Comparison of ENCODE assay signal across 10 cellular contexts in the genomic region with DNA sequence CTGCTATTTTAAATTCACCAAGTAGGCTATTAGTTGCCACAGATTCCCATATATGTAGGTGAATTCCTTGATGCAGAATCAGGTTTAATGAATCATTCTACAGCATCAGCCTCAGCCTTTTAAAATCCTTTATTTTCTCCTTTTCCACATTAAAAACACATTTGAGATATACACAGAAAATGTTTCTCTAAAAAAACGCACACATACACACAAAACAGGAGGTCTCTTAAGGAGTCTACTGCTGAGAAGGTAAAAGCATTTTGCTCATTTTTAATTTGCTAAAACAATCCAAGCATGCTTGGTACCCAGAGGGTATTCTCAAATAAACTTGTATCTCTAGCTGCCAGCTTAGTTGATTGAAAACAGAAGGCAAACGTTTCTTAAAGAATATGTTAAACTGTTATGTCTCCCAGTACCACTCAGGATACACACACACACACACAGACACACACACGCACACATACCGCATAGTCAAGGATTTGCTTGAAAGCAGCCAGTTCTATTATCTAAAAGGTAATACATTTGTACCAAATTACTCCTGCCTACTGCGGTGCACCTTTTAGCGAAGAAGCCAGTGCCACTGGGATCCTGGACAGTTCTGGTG.
DNase-seq lines count a peak whose midpoint lies in the region; ATAC-seq and TF ChIP-seq lines count a peak whose summit lies in the region.
"Had no signal": no experiment of that assay in that cellular context is flagged by ENCODE, and none has a peak within 500 bp of the region (broad histone marks: within the 10 kb centered on the region; RNA-seq: fewer than 3 reads in every experiment).

No MANE protein-coding gene starts in this region.

- no peak for DNase-seq in activated naive CD4-positive, alpha-beta T cell treated with anti-CD3 and anti-CD28 coated beads, Interleukin-2, amount 10 ng/mL, durations not matched to agents 7 days and 5 days
- DNase-seq in activated naive CD4-positive, alpha-beta T cell treated with anti-CD3 and anti-CD28 coated beads, Interleukin-2, amount 50 U/mL, for 72 hours (ENCODE audit: low spot score in 2 of 2) = no peak
- DNase-seq in choroid plexus epithelial cell (ENCODE audit: low read depth) (peak; percentile 47), medulla oblongata (ENCODE audit: extremely low spot score) (peak; percentile 45), tibial artery (no peak)
- no peak for DNase-seq in stimulated activated CD4-positive, alpha-beta T cell treated with anti-CD3 and anti-CD28 coated beads, Interleukin-15, amount 100 ng/mL, for 24 hours
- DNase-seq: NCI-H2029 treated with DMSO at 0.1 percent for 48 hours had no signal

- H3K36me3 Mint-ChIP-seq in activated naive CD4-positive, alpha-beta T cell treated with anti-CD3 and anti-CD28 coated beads, Interleukin-2, amount 10 ng/mL, durations not matched to agents 7 days and 5 days = peaks cover 6% of the 10 kb centered on the region
- peaks cover 7 to 14% of the 10 kb centered on the region in 2 donors for H3K36me3 Mint-ChIP-seq in activated naive CD4-positive, alpha-beta T cell treated with anti-CD3 and anti-CD28 coated beads, Interleukin-2, amount 50 U/mL, for 72 hours
- H3K36me3 Mint-ChIP-seq: CD4-positive, CD25-positive, alpha-beta regulatory T cell had no signal

- peak overlapping the region; percentile 86 to 87 for H3K27ac ChIP-seq in tibial artery

- no peaks in the 10 kb centered on the region for H3K36me3 ChIP-seq in tibial artery

- peaks cover 0 to 25% (median 18%) of the 10 kb centered on the region in 4 donors for H3K4me1 ChIP-seq in tibial artery

- H3K9me3 Mint-ChIP-seq in activated naive CD4-positive, alpha-beta T cell treated with anti-CD3 and anti-CD28 coated beads, Interleukin-2, amount 10 ng/mL, durations not matched to agents 7 days and 5 days = no peaks in the 10 kb centered on the region
- no peaks in the 10 kb centered on the region for H3K9me3 Mint-ChIP-seq in activated naive CD4-positive, alpha-beta T cell treated with anti-CD3 and anti-CD28 coated beads, Interleukin-2, amount 50 U/mL, for 72 hours

- H3K9me3 ChIP-seq in tibial artery = no peaks in the 10 kb centered on the region

- no peak for TF ChIP-seq CTCF in choroid plexus epithelial cell (conservative IDR thresholded peaks at IDR 0.05; ENCODE audit: low read depth, low read length)
- no peak for TF ChIP-seq CTCF in tibial artery (IDR thresholded peaks at IDR 0.05)

- CTCF ChIA-PET in activated naive CD4-positive, alpha-beta T cell treated with anti-CD3 and anti-CD28 coated beads, Interleukin-2, amount 10 ng/mL, durations not matched to agents 7 days and 5 days (lab: Charles Lee) = no interaction called here

- H3K27me3 ChIP-seq in tibial artery = no peaks in the 10 kb centered on the region

- H3K27ac Mint-ChIP-seq in activated naive CD4-positive, alpha-beta T cell treated with anti-CD3 and anti-CD28 coated beads, Interleukin-2, amount 10 ng/mL, durations not matched to agents 7 days and 5 days = no peak overlapping the region
- no peak overlapping the region for H3K27ac Mint-ChIP-seq in activated naive CD4-positive, alpha-beta T cell treated with anti-CD3 and anti-CD28 coated beads, Interleukin-2, amount 50 U/mL, for 72 hours
- H3K27ac Mint-ChIP-seq: CD4-positive, CD25-positive, alpha-beta regulatory T cell had no signal

- H3K4me1 Mint-ChIP-seq in activated naive CD4-positive, alpha-beta T cell treated with anti-CD3 and anti-CD28 coated beads, Interleukin-2, amount 10 ng/mL, durations not matched to agents 7 days and 5 days = peaks cover 14% of the 10 kb centered on the region

- intact Hi-C loops in tibial artery (cut with DNase I; ENCODE audit: low total_unique reads) = no loop called here

- H3K4me3 Mint-ChIP-seq in activated naive CD4-positive, alpha-beta T cell treated with anti-CD3 and anti-CD28 coated beads, Interleukin-2, amount 10 ng/mL, durations not matched to agents 7 days and 5 days = peak overlapping the region; percentile 22
- H3K4me3 Mint-ChIP-seq: CD4-positive, CD25-positive, alpha-beta regulatory T cell had no signal

- peaks cover 76% of the 10 kb centered on the region for H3K27me3 Mint-ChIP-seq in activated naive CD4-positive, alpha-beta T cell treated with anti-CD3 and anti-CD28 coated beads, Interleukin-2, amount 10 ng/mL, durations not matched to agents 7 days and 5 days

- ATAC-seq in activated naive CD4-positive, alpha-beta T cell treated with anti-CD3 and anti-CD28 coated beads, Interleukin-2, amount 50 U/mL, for 72 hours = no peak
- ATAC-seq in GM21737 (IDR thresholded peaks at IDR 0.05; ENCODE audit: unreplicated experiment) (no peak), GM19324 (IDR thresholded peaks at IDR 0.05; ENCODE audit: low FRiP score, unreplicated experiment) (no peak)

- H3K4me3 ChIP-seq in choroid plexus epithelial cell (ENCODE audit: low read depth, low read length) = peak overlapping the region; percentile 57
- H3K4me3 ChIP-seq in tibial artery = peak overlapping the region; percentile 76 to 91

Comparison
In these comparisons a context has a peak if more than half of its experiments do, and no peak if none do; other contexts are left out.
1. DNase-seq: peak in choroid plexus epithelial cell (single experiment) and medulla oblongata (single experiment); none in activated naive CD4-positive, alpha-beta T cell treated with anti-CD3 and anti-CD28 coated beads, Interleukin-2, amount 10 ng/mL, durations not matched to agents 7 days and 5 days (single experiment), activated naive CD4-positive, alpha-beta T cell treated with anti-CD3 and anti-CD28 coated beads, Interleukin-2, amount 50 U/mL, for 72 hours (0 of 2), tibial artery (0 of 2) and stimulated activated CD4-positive, alpha-beta T cell treated with anti-CD3 and anti-CD28 coated beads, Interleukin-15, amount 100 ng/mL, for 24 hours (single experiment).